Comparison of ENCODE assay signal across 25 cellular contexts in genomic region chr12:32944195-32944594, GRCh38. TPM values are rescaled to one million over a fixed set of nuclear protein-coding genes. Genes with fewer than 3 reads are reported as not detected.
A peak's percentile ranks its signal among the peaks of the same experiment; 100 is the strongest.
DNase-seq lines count a peak whose midpoint lies in the region; ATAC-seq, FAIRE-seq and TF ChIP-seq lines count a peak whose summit lies in the region.
"Had no signal": no experiment of that assay in that cellular context is flagged by ENCODE, and none has a peak within 500 bp of the region (broad histone marks: within the 10 kb centered on the region; RNA-seq: fewer than 3 reads in every experiment).

No MANE protein-coding gene starts in this region.

- H3K4me3 ChIP-seq in MG63, result no peak overlapping the region
- no peak overlapping the region for H3K4me3 ChIP-seq in K562
- no peak overlapping the region for H3K4me3 ChIP-seq in coronary artery
- H3K4me3 ChIP-seq: BLaER1, GM23248 had no signal

- WGBS in K562 (ENCODE audit: insufficient coverage, low coverage, missing lambda C conversion rate), result 4% methylated on average over 6 of the region's 6 CpGs

- no peak for TF ChIP-seq RAD21 in K562 (CRISPR knock-in tag; conservative IDR thresholded peaks at IDR 0.05 in 1 of 2, IDR thresholded peaks at IDR 0.05 in 1 of 2)

- H3K9me3 ChIP-seq in MG63, result no peaks in the 10 kb centered on the region; the same call in 1 of the 2 replicates
- no peaks in the 10 kb centered on the region for H3K9me3 ChIP-seq in K562 (replicated peaks; ENCODE audit: control insufficient read depth, insufficient read depth, low read depth, low read length)
- H3K9me3 ChIP-seq: BLaER1 had no signal

- no peaks in the 10 kb centered on the region for H3K36me3 ChIP-seq in MG63
- H3K36me3 ChIP-seq in K562 (ENCODE audit: control insufficient read depth, insufficient read depth, low read length), result no peaks in the 10 kb centered on the region
- H3K36me3 ChIP-seq: BLaER1 had no signal

- CTCF ChIA-PET in K562 (lab: Yijun Ruan, JAX; ENCODE audit: low intra/inter-chr PET ratio), result no interaction called here

- H3K27ac ChIP-seq in K562 (ENCODE audit: extremely low read depth, low read depth, low read length) (no peak overlapping the region), coronary artery (no peak overlapping the region)
- H3K27ac ChIP-seq: BLaER1, GM23248, KMS-11, RWPE1 had no signal

- no peaks in the 10 kb centered on the region for H3K79me2 ChIP-seq in K562 (ENCODE audit: control insufficient read depth, insufficient read depth, low read length)

- POLR2A ChIA-PET in K562 (lab: Yijun Ruan, JAX), result no interaction called here

- FAIRE-seq in K562 (lab: Jason Lieb, UNC), result no peak
- FAIRE-seq: A204.1, GM19239 had no signal

- TF ChIP-seq CTCF in K562 (IDR thresholded peaks at IDR 0.05 in 2 of 3, conservative IDR thresholded peaks at IDR 0.05 in 1 of 3; ENCODE audit: insufficient read depth in 2 of 3, low read depth in 1 of 3, low read length in 3 of 3) (no peak), coronary artery (IDR thresholded peaks at IDR 0.05) (no peak)

- ATAC-seq in K562 (0 out of 3 replicates have a peak, but pooled peaks have one; percentile 38), HG02840 (IDR thresholded peaks at IDR 0.05; ENCODE audit: low FRiP score, unreplicated experiment) (no peak)

- H3K9ac ChIP-seq in K562 (ENCODE audit: insufficient read depth in 1 of 2, low read depth in 2 of 2, low read length in 2 of 2), result no peak overlapping the region
- H3K9ac ChIP-seq: BLaER1, GM23248, KMS-11 had no signal

- intact Hi-C loops in K562 (cut with micrococcal nuclease), result no loop called here

- BruUV-seq in K562 (replicated peaks; lab: Mats Ljungman, UMichigan), result no TSS peak

- in situ Hi-C loops in K562 (cut with MboI), result loop anchor here (5.0 kb wide), 1 partner anchor 182 kb away; no protein-coding TSS in a partner anchor

- DNase-seq in A172 (ENCODE audit: low spot score) (peak; percentile 31), MG63 (peak; percentile 34), K562 (ENCODE audit: extremely low read depth in 1 of 4, low spot score in 3 of 4) (peak in 1 of 4 experiments; percentile 6), iris pigment epithelial cell (ENCODE audit: low read depth) (peak; percentile 21), hepatic stellate cell (ENCODE audit: low spot score) (no peak), coronary artery (ENCODE audit: low spot score) (no peak), NCI-H526 treated with DMSO at 0.1 percent for 48 hours (lab: John Stamatoyannopoulos, UW) (no peak)
- DNase-seq: CD4-positive, alpha-beta memory T cell; DMS153; GF-D8; GM23248; MM.1S; NCI-H1092; NCI-H1436 treated with DMSO at 0.1 percent for 48 hours; NCI-H2081; NCI-H2171 treated with DMSO at 0.1 percent for 48 hours; NCI-H446; NCI-H69 had no signal

- no peaks in the 10 kb centered on the region; a peak in 1 of 5 replicates for H3K4me1 ChIP-seq in K562 (replicated peaks in 1 of 2; ENCODE audit: control insufficient read depth in 2 of 2, insufficient read depth in 2 of 2, low read length in 2 of 2)
- H3K4me1 ChIP-seq: BLaER1 had no signal

- no peaks in the 10 kb centered on the region for H3K9me1 ChIP-seq in K562 (ENCODE audit: control insufficient read depth, insufficient read depth, low read length)

- H3K4me2 ChIP-seq in K562 (ENCODE audit: insufficient read depth, low read length), result no peak overlapping the region
- H3K4me2 ChIP-seq: BLaER1, KMS-11 had no signal

- TF ChIP-seq POLR2A in K562 (conservative IDR thresholded peaks at IDR 0.05), result no peak

- 0 out of 2 replicates have a peak overlapping the region, but pooled peaks have one; percentile 6 for H2AFZ ChIP-seq in K562 (ENCODE audit: low read depth, low read length)
- H2AFZ ChIP-seq: GM23248 had no signal

- H3K27me3 ChIP-seq in MG63 (no peaks in the 10 kb centered on the region), K562 (ENCODE audit: control insufficient read depth in 2 of 2, insufficient read depth in 2 of 2, low read length in 2 of 2) (no peaks in the 10 kb centered on the region)
- H3K27me3 ChIP-seq: BLaER1 had no signal

- TF ChIP-seq EP300 in K562 (IDR thresholded peaks at IDR 0.05; ENCODE audit: low read length), result no peak

- no peaks in the 10 kb centered on the region for H4K20me1 ChIP-seq in K562 (replicated peaks; ENCODE audit: control insufficient read depth, insufficient read depth, low read length)
- H4K20me1 ChIP-seq: BLaER1 had no signal

TF ChIP-seq in K562, 482 proteins besides CTCF, POLR2A, EP300 and RAD21:
- TF ChIP-seq CEBPB (tag; IDR thresholded peaks at IDR 0.05) (0 out of 2 replicates have a peak, but pooled peaks have one; percentile 18), MXI1 (IDR thresholded peaks at IDR 0.05; ENCODE audit: low read depth, low read length) (no peak)

RNA-seq across cellular contexts. Expression of gene PKP2, which starts 47.6 kb away (rescaled TPM):
- total RNA-seq in A172 (2014; rRNA removed; shearing (Covaris generic)), result 57.3 and 70.7 TPM in 2 replicates
- total RNA-seq in MG63 (2014; rRNA removed; shearing (Covaris generic); ENCODE audit: low replicate concordance), result 7.4 and 10.6 TPM in 2 replicates
- total RNA-seq in K562 (2011; cell fraction: chromatin; rRNA removed; ENCODE audit: low replicate concordance), result 2.3 and 5.2 TPM in 2 replicates
- 2.3 and 3.6 TPM in 2 replicates for total RNA-seq in K562 (2011; cell fraction: nucleolus; rRNA removed)
- 2.6 and 3.7 TPM in 2 replicates for total RNA-seq in K562 (2011; cell fraction: nucleoplasm; rRNA removed)
- total RNA-seq in K562 (2014; rRNA removed), result 2.4 and 2.8 TPM in 2 replicates
- total RNA-seq in K562 (2014; rRNA removed; fragmentation: Illumina TruSeq; extraction: Trizol), result 4.2 and 5.3 TPM in 2 replicates
- total RNA-seq in K562 (2015; rRNA removed; fragmentation: Illumina TruSeq; extraction: Trizol), result 2.6 and 2.9 TPM in 2 replicates
- 3.5 and 4.1 TPM in 2 replicates for total RNA-seq in K562 (2021)
- polyA plus RNA-seq in K562 (2011; rRNA removed), result 3.2 and 5.2 TPM in 2 replicates
- polyA plus RNA-seq in K562 (2011; cell fraction: cytosol; rRNA removed), result 2.0 and 4.1 TPM in 2 replicates
- 2.3 and 6.1 TPM in 2 replicates for polyA plus RNA-seq in K562 (2011; cell fraction: nucleus; rRNA removed)
- 2.0 TPM in 2 replicates for polyA plus RNA-seq in K562 (2012)
- 3.3 and 3.7 TPM in 2 replicates for polyA plus RNA-seq in K562 (2014; fragmentation: Illumina TruSeq; extraction: Trizol)
- 1 to 10 TPM; 1.6 TPM for polyA plus RNA-seq in K562 (2014; fragmentation: Nextera tagmentation; extraction: Ambion mirVana)
- 2.2 and 3.0 TPM in 2 replicates for polyA plus RNA-seq in K562 (2014; rRNA removed)
- 4.1 and 11.9 TPM in 2 replicates for polyA minus RNA-seq in K562 (2011; rRNA and poly(A)+ RNA removed)
- 2.1 and 5.1 TPM in 2 replicates for polyA minus RNA-seq in K562 (2011; cell fraction: cytosol; rRNA and poly(A)+ RNA removed)
- 2.6 and 10.7 TPM in 2 replicates for polyA minus RNA-seq in K562 (2011; cell fraction: nucleus; rRNA and poly(A)+ RNA removed)
- total RNA-seq: OCI-LY7 had no signal

Comparison
In these comparisons a context has a peak if more than half of its experiments do, and no peak if none do; other contexts are left out.
1. DNase-seq: peak in A172 (single experiment), MG63 (single experiment) and iris pigment epithelial cell (single experiment); none in hepatic stellate cell (single experiment), coronary artery (single experiment) and NCI-H526 treated with DMSO at 0.1 percent for 48 hours (single experiment).